Comparison of ENCODE assay signal across 16 cellular contexts in genomic region chr2:213001285-213001910, GRCh38.
DNase-seq lines count a peak whose midpoint lies in the region; ATAC-seq and TF ChIP-seq lines count a peak whose summit lies in the region.
"Had no signal": no experiment of that assay in that cellular context is flagged by ENCODE, and none has a peak within 500 bp of the region (broad histone marks: within the 10 kb centered on the region; RNA-seq: fewer than 3 reads in every experiment).

No MANE protein-coding gene starts in this region.

- H3K4me1 ChIP-seq in heart right ventricle (peaks cover 0 to 28% (median 18%) of the 10 kb centered on the region in 9 donors), right atrium auricular region (peaks cover 0 to 15% of the 10 kb centered on the region in 2 donors), thoracic aorta (ENCODE audit: control insufficient read depth in 1 of 2, low read depth in 2 of 2) (peaks cover 12 to 33% of the 10 kb centered on the region in 2 donors)

- H3K27me3 Mint-ChIP-seq in activated T-helper 17 cell treated with anti-CD3 and anti-CD28 coated beads, Interleukin-2, amount 50 U/mL, for 72 hours = no peaks in the 10 kb centered on the region

- no peak overlapping the region for H3K27ac Mint-ChIP-seq in activated T-helper 17 cell treated with anti-CD3 and anti-CD28 coated beads, Interleukin-2, amount 50 U/mL, for 72 hours
- H3K27ac Mint-ChIP-seq: activated naive CD4-positive, alpha-beta T cell treated with anti-CD3 and anti-CD28 coated beads for 36 hours had no signal

- H3K4me3 ChIP-seq in heart right ventricle (peak overlapping the region in 6 of 10 donors; percentile 0 to 15 (median 6)), right atrium auricular region (peak overlapping the region in 1 of 2 donors; percentile 5), thoracic aorta (peak overlapping the region; percentile 57)
- H3K4me3 ChIP-seq: ovary, stomach had no signal

- H3K9me3 Mint-ChIP-seq in activated T-helper 17 cell treated with anti-CD3 and anti-CD28 coated beads, Interleukin-2, amount 50 U/mL, for 72 hours = no peaks in the 10 kb centered on the region
- H3K9me3 Mint-ChIP-seq: activated naive CD4-positive, alpha-beta T cell treated with anti-CD3 and anti-CD28 coated beads for 36 hours had no signal

- H3K27ac ChIP-seq in heart right ventricle = peak overlapping the region in 6 of 10 donors; percentile 1 to 41 (median 14)
- peak overlapping the region in 1 of 2 donors; percentile 1 for H3K27ac ChIP-seq in right atrium auricular region
- peak overlapping the region in 1 of 2 donors; percentile 39 for H3K27ac ChIP-seq in thoracic aorta
- H3K27ac ChIP-seq: C4-2B, stomach had no signal

- DNase-seq in heart right ventricle (no peak), right atrium auricular region (ENCODE audit: low spot score) (no peak), lung microvascular endothelial cell (ENCODE audit: low read depth in 2 of 2) (peak; percentile 1 to 34), thoracic aorta (ENCODE audit: low spot score) (no peak), omental fat pad (ENCODE audit: low spot score) (no peak)
- no peak for DNase-seq in stimulated activated CD4-positive, alpha-beta T cell treated with anti-CD3 and anti-CD28 coated beads, Interleukin-1b, Interleukin-23, amount 100 ng/mL, for 48 hours
- DNase-seq: activated CD4-positive, alpha-beta T cell treated with anti-CD3 and anti-CD28 coated beads for 48 hours; activated naive CD4-positive, alpha-beta T cell treated with anti-CD3 and anti-CD28 coated beads for 36 hours; dermis blood vessel endothelial cell; left cardiac atrium; NCI-H774; ovary; stomach had no signal

- intact Hi-C loops in heart right ventricle (cut with DNase I) = no loop called here

- H3K9me3 ChIP-seq in heart right ventricle (no peaks in the 10 kb centered on the region), right atrium auricular region (no peaks in the 10 kb centered on the region), thoracic aorta (no peaks in the 10 kb centered on the region)
- H3K9me3 ChIP-seq: ovary, stomach had no signal

- 30 to 33% methylated on average over 3 of the region's 3 CpGs for WGBS in heart right ventricle, 2 donors

- peaks cover 4% of the 10 kb centered on the region for H3K4me1 Mint-ChIP-seq in activated T-helper 17 cell treated with anti-CD3 and anti-CD28 coated beads, Interleukin-2, amount 50 U/mL, for 72 hours

- H3K4me3 Mint-ChIP-seq in activated T-helper 17 cell treated with anti-CD3 and anti-CD28 coated beads, Interleukin-2, amount 50 U/mL, for 72 hours = peak overlapping the region; percentile 16
- H3K4me3 Mint-ChIP-seq: activated naive CD4-positive, alpha-beta T cell treated with anti-CD3 and anti-CD28 coated beads for 36 hours had no signal

- TF ChIP-seq CTCF in heart right ventricle (IDR thresholded peaks at IDR 0.05) (no peak), right atrium auricular region (IDR thresholded peaks at IDR 0.05) (no peak), thoracic aorta (IDR thresholded peaks at IDR 0.05) (no peak), omental fat pad (IDR thresholded peaks at IDR 0.05) (no peak)

- H3K27me3 ChIP-seq in heart right ventricle (no peaks in the 10 kb centered on the region), right atrium auricular region (no peaks in the 10 kb centered on the region), thoracic aorta (replicated peaks; ENCODE audit: insufficient read depth) (no peaks in the 10 kb centered on the region)
- H3K27me3 ChIP-seq: ovary, stomach had no signal

- ATAC-seq in heart right ventricle = peak in 4 of 8 donors; percentile 29 to 54 (median 50)
- no peak for ATAC-seq in activated T-helper 17 cell treated with anti-CD3 and anti-CD28 coated beads, Interleukin-2, amount 50 U/mL, for 72 hours (replicated peaks)
- ATAC-seq in thoracic aorta (ENCODE audit: insufficient number of reproducible peaks, low FRiP score, low read depth) = peak; percentile 23
- ATAC-seq in omental fat pad (ENCODE audit: low FRiP score) = no peak
- no peak for ATAC-seq in HG03045 (IDR thresholded peaks at IDR 0.05; ENCODE audit: unreplicated experiment)

- no peaks in the 10 kb centered on the region for H3K36me3 Mint-ChIP-seq in activated T-helper 17 cell treated with anti-CD3 and anti-CD28 coated beads, Interleukin-2, amount 50 U/mL, for 72 hours (ENCODE audit: low read depth)

- no peaks in the 10 kb centered on the region for H3K36me3 ChIP-seq in heart right ventricle
- H3K36me3 ChIP-seq in right atrium auricular region = no peaks in the 10 kb centered on the region
- H3K36me3 ChIP-seq in thoracic aorta = no peaks in the 10 kb centered on the region
- H3K36me3 ChIP-seq: ovary, stomach had no signal

Comparison
In these comparisons a context has a peak if more than half of its experiments do, and no peak if none do; other contexts are left out.
1. DNase-seq: peak in lung microvascular endothelial cell (2 of 2); none in heart right ventricle (0 of 2), right atrium auricular region (single experiment), thoracic aorta (single experiment), omental fat pad (single experiment) and stimulated activated CD4-positive, alpha-beta T cell treated with anti-CD3 and anti-CD28 coated beads, Interleukin-1b, Interleukin-23, amount 100 ng/mL, for 48 hours (single experiment).